In the genomic region with DNA sequence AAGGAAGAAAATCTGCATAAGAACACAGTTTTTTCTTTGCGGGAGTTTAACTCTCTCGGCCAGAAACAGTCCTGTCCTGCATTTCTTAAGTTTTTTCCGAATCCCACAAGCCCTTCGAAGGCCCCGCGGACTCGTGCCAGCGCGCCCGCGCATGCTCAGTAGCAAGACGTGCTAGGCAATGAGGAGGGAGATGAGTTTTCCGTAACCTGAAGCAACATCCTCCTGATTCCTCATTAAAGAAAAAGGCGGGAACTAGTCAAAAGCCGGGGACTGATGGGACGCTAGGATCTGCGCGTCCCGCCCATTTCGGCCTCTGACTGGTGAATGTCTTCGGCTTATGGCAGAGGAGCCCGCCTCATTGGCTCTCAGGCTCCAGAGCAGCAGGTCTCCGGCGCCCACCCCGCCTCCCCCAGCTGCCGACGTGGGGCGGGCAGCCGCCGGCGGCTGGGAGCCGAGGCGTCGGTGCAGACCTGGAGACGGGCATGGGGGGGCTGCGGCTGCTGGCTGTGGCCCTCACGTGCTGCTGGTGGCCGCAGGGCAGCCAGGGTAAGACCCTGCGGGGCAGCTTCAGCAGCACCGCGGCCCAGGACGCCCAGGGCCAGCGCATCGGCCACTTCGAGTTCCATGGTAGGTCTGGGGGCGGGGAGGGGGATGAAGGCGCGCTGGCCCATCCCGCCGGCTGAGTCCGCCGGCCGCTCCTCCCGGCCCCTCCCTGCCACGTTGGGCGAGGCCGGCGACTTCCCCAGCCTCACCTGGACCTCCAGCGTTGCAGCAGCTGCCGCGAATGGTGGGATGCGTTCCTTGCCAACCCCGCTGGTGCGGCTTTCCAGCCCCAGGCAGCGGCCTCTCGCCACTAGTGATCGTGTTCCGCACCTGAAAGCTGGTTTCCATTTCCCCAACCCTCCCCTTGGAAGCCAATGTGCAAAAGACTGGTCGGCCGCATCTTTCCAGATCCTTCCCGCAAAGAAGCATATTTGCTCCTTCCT, we compare ENCODE assay signal across 8 cellular contexts. TPM values are rescaled to one million over a fixed set of nuclear protein-coding genes. Genes with fewer than 3 reads are reported as not detected.
A peak's percentile ranks its signal among the peaks of the same experiment; 100 is the strongest.
DNase-seq lines count a peak whose midpoint lies in the region; TF ChIP-seq lines count a peak whose summit lies in the region.

GPR180 (plus strand) TSS at position 412 of the 986 bp plus-strand sequence; CDS start at position 483, 71 bp downstream.

- H3T11ph ChIP-seq in H9 (ENCODE audit: low read length): no peak within 1 kb of the TSS

- H3K79me1 ChIP-seq in H9 (ENCODE audit: insufficient read depth, low read depth, low read length, poor library complexity, severe bottlenecking): no peaks in the 10 kb centered on the region

- peaks cover 7% of the 10 kb centered on the region for H3K9me3 ChIP-seq in H9 (ENCODE audit: control insufficient read depth, low read depth, low read length)

- H3K14ac ChIP-seq in H9 (ENCODE audit: insufficient read depth, low read length): peak within 1 kb of the TSS; percentile 97

- no peak within 1 kb of the TSS; the same call in 1 of the 2 replicates for H3K4ac ChIP-seq in H9 (ENCODE audit: low read depth, low read length)

- H4K20me1 ChIP-seq in H9 (ENCODE audit: control insufficient read depth, insufficient read depth, insufficient read length): no peaks in the 10 kb centered on the region

- H3K4me1 Mint-ChIP-seq in H9 (peaks cover 7 to 11% of the 10 kb centered on the region in 2 experiments), nephron progenitor cell (peaks cover 19% of the 10 kb centered on the region)
- H3K4me1 Mint-ChIP-seq in stimulated activated naive CD8-positive, alpha-beta T cell treated with anti-CD3 and anti-CD28 coated beads, Interleukin-15, Interleukin-2, amounts not matched to agents 100 ng/mL and 50 ng/mL, for 24 hours (ENCODE audit: low read depth): peaks cover 33% of the 10 kb centered on the region

- H2BK12ac ChIP-seq in H9 (ENCODE audit: insufficient read length, low read depth, low read length): no peak within 1 kb of the TSS

- H3K4me3 ChIP-seq in fibroblast of villous mesenchyme (ENCODE audit: low read depth, low read length): peak within 1 kb of the TSS; percentile 95

- H4K5ac ChIP-seq in H9 (ENCODE audit: insufficient read length, low read depth, low read length): no peak within 1 kb of the TSS

- WGBS in H9 (ENCODE audit: extremely low coverage, insufficient read length, low lambda C conversion rate): no CpG with 5 or more reads among the region's 71 CpGs

- H3K18ac ChIP-seq in H9 (ENCODE audit: insufficient read length, low read depth, low read length): peak within 1 kb of the TSS; percentile 95

- H3K27ac ChIP-seq in H9 (ENCODE audit: insufficient read length, low read depth, low read length): no peak within 1 kb of the TSS

- H3K23ac ChIP-seq in H9 (ENCODE audit: insufficient read length, low read depth, low read length): no peak within 1 kb of the TSS

- H3K23me2 ChIP-seq in H9 (ENCODE audit: insufficient read length, low read depth, low read length, poor library complexity, severe bottlenecking): no peaks in the 10 kb centered on the region

- H3K36me3 Mint-ChIP-seq in H9 (ENCODE audit: insufficient read depth in 1 of 3, low read depth in 3 of 3): peaks cover 9 to 21% (median 18%) of the 10 kb centered on the region in 3 experiments
- peaks cover 12% of the 10 kb centered on the region for H3K36me3 Mint-ChIP-seq in nephron progenitor cell (ENCODE audit: low read depth)
- peaks cover 17% of the 10 kb centered on the region for H3K36me3 Mint-ChIP-seq in stimulated activated naive CD8-positive, alpha-beta T cell treated with anti-CD3 and anti-CD28 coated beads, Interleukin-15, Interleukin-2, amounts not matched to agents 100 ng/mL and 50 ng/mL, for 24 hours (ENCODE audit: low read depth)

- no peak within 1 kb of the TSS for H3K56ac ChIP-seq in H9 (ENCODE audit: insufficient read length, low read depth, low read length)

- H4K8ac ChIP-seq in H9 (replicated peaks; ENCODE audit: insufficient read length, low read depth, low read length): no peak within 1 kb of the TSS

- H2BK120ac ChIP-seq in H9 (ENCODE audit: low read depth, low read length, poor library complexity, severe bottlenecking): no peak within 1 kb of the TSS

- no peak within 1 kb of the TSS for H2BK20ac ChIP-seq in H9 (ENCODE audit: low read depth, low read length, poor library complexity, severe bottlenecking)

- in situ Hi-C loops in G401 (cut with HindIII; ENCODE audit: low sequenced_read_pairs): no loop called here

- H4K91ac ChIP-seq in H9 (ENCODE audit: insufficient read length, low read depth, low read length): no peak within 1 kb of the TSS

- no peak within 1 kb of the TSS for H2BK5ac ChIP-seq in H9 (ENCODE audit: insufficient read length, low read length)

- H3K79me2 ChIP-seq in H9 (ENCODE audit: insufficient read depth, low read length): peaks cover 2% of the 10 kb centered on the region; the same call in 1 of the 2 replicates

- peak; percentile 100 for DNase-seq in G401 (ENCODE audit: low spot score)
- DNase-seq in H9: peak; percentile 99
- peak; percentile 99 for DNase-seq in M059J (ENCODE audit: low read depth)
- DNase-seq in SHP77 treated with DMSO at 0.1 percent for 48 hours (lab: John Stamatoyannopoulos, UW): peak; percentile 100
- peak; percentile 86 for DNase-seq in activated gamma-delta T cell treated with Interleukin-2 at 50 U/mL for 16 hours
- peak; percentile 100 for DNase-seq in fibroblast of villous mesenchyme (ENCODE audit: low read depth)
- peak; percentile 90 for DNase-seq in nephron progenitor cell

- H2BK15ac ChIP-seq in H9 (ENCODE audit: low read depth, low read length): no peak within 1 kb of the TSS

- H3K4me3 Mint-ChIP-seq in H9: peak within 1 kb of the TSS; percentile 89 to 91
- H3K4me3 Mint-ChIP-seq in nephron progenitor cell: peak within 1 kb of the TSS; percentile 90
- peak within 1 kb of the TSS; percentile 88 for H3K4me3 Mint-ChIP-seq in stimulated activated naive CD8-positive, alpha-beta T cell treated with anti-CD3 and anti-CD28 coated beads, Interleukin-15, Interleukin-2, amounts not matched to agents 100 ng/mL and 50 ng/mL, for 24 hours

- H3K27ac Mint-ChIP-seq in H9: peak within 1 kb of the TSS in 2 of 3 experiments; percentile 94 to 97; a peak in 4 of 7 replicates
- H3K27ac Mint-ChIP-seq in nephron progenitor cell: no peak within 1 kb of the TSS
- H3K27ac Mint-ChIP-seq in stimulated activated naive CD8-positive, alpha-beta T cell treated with anti-CD3 and anti-CD28 coated beads, Interleukin-15, Interleukin-2, amounts not matched to agents 100 ng/mL and 50 ng/mL, for 24 hours: peak within 1 kb of the TSS; percentile 79

- H3K9ac ChIP-seq in H9 (ENCODE audit: extremely low read depth, insufficient read length, low read length): peak within 1 kb of the TSS; percentile 74

- peaks cover 11 to 16% of the 10 kb centered on the region in 2 experiments for H3K9me3 Mint-ChIP-seq in H9
- peaks cover 21% of the 10 kb centered on the region for H3K9me3 Mint-ChIP-seq in nephron progenitor cell
- peaks cover 6% of the 10 kb centered on the region for H3K9me3 Mint-ChIP-seq in stimulated activated naive CD8-positive, alpha-beta T cell treated with anti-CD3 and anti-CD28 coated beads, Interleukin-15, Interleukin-2, amounts not matched to agents 100 ng/mL and 50 ng/mL, for 24 hours

- no peaks in the 10 kb centered on the region for H3K4me1 ChIP-seq in H9 (ENCODE audit: insufficient read depth, low read length)

- no peaks in the 10 kb centered on the region; the same call in 1 of the 2 replicates for H3K27me3 ChIP-seq in H9 (ENCODE audit: insufficient read depth, low read length)

- no peak within 1 kb of the TSS for H2AFZ ChIP-seq in H9 (ENCODE audit: low read length)

- H3K27me3 Mint-ChIP-seq in H9 (ENCODE audit: low read depth) (peaks cover 17% of the 10 kb centered on the region), nephron progenitor cell (ENCODE audit: low read depth, poor library complexity) (peaks cover 9% of the 10 kb centered on the region)
- no peaks in the 10 kb centered on the region for H3K27me3 Mint-ChIP-seq in stimulated activated naive CD8-positive, alpha-beta T cell treated with anti-CD3 and anti-CD28 coated beads, Interleukin-15, Interleukin-2, amounts not matched to agents 100 ng/mL and 50 ng/mL, for 24 hours

- H2AK5ac ChIP-seq in H9 (ENCODE audit: insufficient read length, low read length): no peak within 1 kb of the TSS

- TF ChIP-seq CTCF in H9 (conservative IDR thresholded peaks at IDR 0.05) (no peak), fibroblast of villous mesenchyme (IDR thresholded peaks at IDR 0.05; ENCODE audit: insufficient read depth, low read depth, low read length) (no peak), nephron progenitor cell (IDR thresholded peaks at IDR 0.05) (no peak)

- peak within 1 kb of the TSS; percentile 48 for H3K4me2 ChIP-seq in H9 (ENCODE audit: insufficient read depth, insufficient read length, low read length)

RNA-seq across cellular contexts. Expression of gene GPR180, which starts in this region (rescaled TPM):
- total RNA-seq in G401 (2014; rRNA removed; shearing (Covaris generic)): 5.2 and 7.9 TPM in 2 replicates
- total RNA-seq in H9 (2021) (5.1 and 5.5 TPM in 2 replicates), fibroblast of villous mesenchyme (12.6 and 28.1 TPM in 2 replicates)
- 10.7 and 13.9 TPM in 2 replicates for total RNA-seq in M059J (2014; rRNA removed; shearing (Covaris generic))
